21 cellular contexts compared by ENCODE assay signal in the genomic region with DNA sequence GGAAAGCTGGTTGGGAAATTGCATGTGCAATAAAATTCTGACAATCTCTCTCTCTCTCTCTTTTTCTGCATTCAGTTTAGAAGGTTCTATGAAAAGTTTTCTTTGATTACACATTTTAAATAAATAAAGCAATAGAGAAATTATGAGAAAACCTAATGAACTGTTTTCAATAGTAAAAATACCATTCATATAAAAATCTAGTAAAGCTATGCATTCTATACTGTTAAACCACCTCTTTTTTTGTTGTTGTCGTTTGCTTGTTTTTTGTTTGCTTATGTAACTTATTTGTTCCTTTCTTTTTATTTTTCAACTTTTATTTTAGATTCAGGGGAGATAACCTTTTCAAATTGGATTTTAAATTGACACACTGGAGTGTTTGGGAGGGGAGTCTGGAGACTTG. TPM values are rescaled to one million over a fixed set of nuclear protein-coding genes. Genes with fewer than 3 reads are reported as not detected.
DNase-seq lines count a peak whose midpoint lies in the region; ATAC-seq, FAIRE-seq and TF ChIP-seq lines count a peak whose summit lies in the region.
"Had no signal": no experiment of that assay in that cellular context is flagged by ENCODE, and none has a peak within 500 bp of the region (broad histone marks: within the 10 kb centered on the region; RNA-seq: fewer than 3 reads in every experiment).

No MANE protein-coding gene starts in this region.

- in situ Hi-C loops in HepG2 (cut with HindIII; ENCODE audit: extremely low pct_ligation_motif_present, low pct_unique_long_range_greater_than_20kb), result no loop called here

- BruUV-seq in HepG2 (replicated peaks; lab: Mats Ljungman, UMichigan), result no TSS peak

- H3F3A ChIP-seq in SU-DHL-6 (ENCODE audit: insufficient read depth), result 0 out of 2 replicates have a peak, but pooled peaks cover 9% of the 10 kb centered on the region

- 4% methylated on average over 1 of the region's 1 CpG for WGBS in HepG2 (ENCODE audit: low lambda C conversion rate)
- 35% methylated on average over 1 of the region's 1 CpG for WGBS in right lobe of liver (ENCODE audit: insufficient coverage, low coverage, low lambda C conversion rate, missing lambda C conversion rate)
- 84 to 92% (median 90%) methylated on average over 1 of the region's 1 CpG for WGBS in psoas muscle, 3 donors

- no peak overlapping the region for H2AFZ ChIP-seq in HepG2 (ENCODE audit: low read length)
- H2AFZ ChIP-seq in SU-DHL-6 (ENCODE audit: low read depth, low read length, severe bottlenecking), result no peak overlapping the region

- H3K27me3 ChIP-seq in HepG2 (ENCODE audit: control insufficient read depth in 1 of 2, insufficient read depth in 2 of 2, low read length in 2 of 2) (peaks cover 0 to 16% of the 10 kb centered on the region in 2 experiments; a peak in 1 of 5 replicates), right lobe of liver (no peaks in the 10 kb centered on the region), SU-DHL-6 (ENCODE audit: low read length) (no peaks in the 10 kb centered on the region), psoas muscle (ENCODE audit: insufficient read depth in 3 of 3, low read length in 2 of 3) (no peaks in the 10 kb centered on the region)
- H3K27me3 ChIP-seq: BLaER1 treated with 17β-estradiol and CSF1 and Interleukin-3, amounts not matched to agents 10 nM and 100 nM had no signal

- no peak overlapping the region for H3K9ac ChIP-seq in HepG2 (ENCODE audit: insufficient read depth, low read depth, low read length)
- H3K9ac ChIP-seq in SU-DHL-6 (ENCODE audit: low read length), result no peak overlapping the region
- H3K9ac ChIP-seq: BLaER1 treated with 17β-estradiol and CSF1 and Interleukin-3, amounts not matched to agents 10 nM and 100 nM had no signal

- ATAC-seq in HepG2, result no peak
- ATAC-seq in right lobe of liver, result no peak
- no peak for ATAC-seq in psoas muscle

- H3K79me2 ChIP-seq in HepG2 (ENCODE audit: insufficient read depth, low read length) (no peaks in the 10 kb centered on the region), SU-DHL-6 (ENCODE audit: insufficient read depth, low read length) (no peaks in the 10 kb centered on the region)

- POLR2A ChIA-PET in HepG2 (lab: Yijun Ruan, JAX), result no interaction called here

- H3K4me2 ChIP-seq in HepG2 (ENCODE audit: low read depth, low read length), result peak overlapping the region; percentile 78
- H3K4me2 ChIP-seq in SU-DHL-6 (ENCODE audit: low read depth, low read length, poor library complexity, severe bottlenecking), result peak overlapping the region; percentile 24
- H3K4me2 ChIP-seq: BLaER1 treated with 17β-estradiol and CSF1 and Interleukin-3, amounts not matched to agents 10 nM and 100 nM had no signal

- H3K9me3 ChIP-seq in HepG2 (ENCODE audit: low read length) (no peaks in the 10 kb centered on the region), right lobe of liver (no peaks in the 10 kb centered on the region), SU-DHL-6 (ENCODE audit: insufficient read depth, low read length) (no peaks in the 10 kb centered on the region; the same call in 1 of the 2 replicates), psoas muscle (no peaks in the 10 kb centered on the region)
- H3K9me3 ChIP-seq: BE2C had no signal

- CTCF ChIA-PET in HepG2 (lab: Yijun Ruan, JAX; ENCODE audit: low intra/inter-chr PET ratio, low total read pairs), result no interaction called here

- no peak for TF ChIP-seq EP300 in HepG2 (IDR thresholded peaks at IDR 0.05; ENCODE audit: low read depth in 2 of 2, low read length in 2 of 2)
- TF ChIP-seq EP300 in HepG2 (CRISPR knock-in tag; IDR thresholded peaks at IDR 0.05; ENCODE audit: borderline replicate concordance), result no peak

- H3K4me1 ChIP-seq in HepG2 (ENCODE audit: insufficient read depth, low read length) (no peaks in the 10 kb centered on the region; the same call in 1 of the 2 replicates), right lobe of liver (no peaks in the 10 kb centered on the region), psoas muscle (no peaks in the 10 kb centered on the region)
- H3K4me1 ChIP-seq: BE2C had no signal

- no peak for TF ChIP-seq CTCF in HepG2 (CRISPR knock-in tag; IDR thresholded peaks at IDR 0.05)
- no peak for TF ChIP-seq CTCF in right lobe of liver (IDR thresholded peaks at IDR 0.05)
- no peak for TF ChIP-seq CTCF in SU-DHL-6 (IDR thresholded peaks at IDR 0.05; ENCODE audit: insufficient read depth, low read length, poor library complexity, severe bottlenecking)
- TF ChIP-seq CTCF in psoas muscle (IDR thresholded peaks at IDR 0.05), result no peak

- H4K20me1 ChIP-seq in HepG2 (ENCODE audit: insufficient read depth, low read length) (no peaks in the 10 kb centered on the region), SU-DHL-6 (ENCODE audit: low read depth, low read length) (no peaks in the 10 kb centered on the region)
- H4K20me1 ChIP-seq: BLaER1 treated with 17β-estradiol and CSF1 and Interleukin-3, amounts not matched to agents 10 nM and 100 nM had no signal

- TF ChIP-seq POLR2A in HepG2 (IDR thresholded peaks at IDR 0.05; ENCODE audit: insufficient read depth in 1 of 2, low read depth in 2 of 2, low read length in 2 of 2) (no peak), right lobe of liver (IDR thresholded peaks at IDR 0.05) (no peak)

- TF ChIP-seq RAD21 in HepG2 (CRISPR knock-in tag; IDR thresholded peaks at IDR 0.05), result no peak

- DNase-seq in HepG2 (ENCODE audit: low spot score), result no peak
- no peak for DNase-seq in right lobe of liver
- no peak for DNase-seq in psoas muscle
- no peak for DNase-seq in activated CD4-positive, CD25-positive, alpha-beta regulatory T cell treated with anti-CD3 and anti-CD28 coated beads, Interleukin-2, amount 50 U/mL, for 72 hours
- DNase-seq: BE2C; Calu3; CD4-positive, alpha-beta T cell; COR-L47; DMS153; DND-41; GOT3; HCEC 1CT had no signal

- no peaks in the 10 kb centered on the region for H3K9me2 ChIP-seq in SU-DHL-6 (replicated peaks; ENCODE audit: insufficient read depth, low read length)

- intact Hi-C loops in HepG2 (cut with micrococcal nuclease; ENCODE audit: unreplicated experiment), result no loop called here
- intact Hi-C loops in right lobe of liver (cut with DNase I), result no loop called here
- intact Hi-C loops in psoas muscle (cut with DNase I), result no loop called here

- H3K4me3 ChIP-seq in HepG2 (replicated peaks in 1 of 3; ENCODE audit: insufficient read depth in 1 of 3, low read depth in 2 of 3, low read length in 3 of 3), result peak overlapping the region in 2 of 3 experiments; percentile 1 to 70; a peak in 1 of 6 replicates
- no peak overlapping the region for H3K4me3 ChIP-seq in right lobe of liver
- H3K4me3 ChIP-seq in SU-DHL-6 (ENCODE audit: insufficient read depth, low read length, poor library complexity, severe bottlenecking), result no peak overlapping the region
- no peak overlapping the region for H3K4me3 ChIP-seq in psoas muscle
- H3K4me3 ChIP-seq: BLaER1 treated with 17β-estradiol and CSF1 and Interleukin-3, amounts not matched to agents 10 nM and 100 nM had no signal

- FAIRE-seq in HepG2 (lab: Jason Lieb, UNC) (no peak), colon (lab: Jason Lieb, UNC) (peak; percentile 18)
- FAIRE-seq: A204.1, G401.6, GM12892, H54 had no signal

- H3K27ac ChIP-seq in HepG2 (ENCODE audit: extremely low read length, insufficient read depth, low read length) (no peak overlapping the region), right lobe of liver (no peak overlapping the region), SU-DHL-6 (ENCODE audit: low read depth, low read length) (peak overlapping the region; percentile 19; the same call in 1 of the 2 replicates), psoas muscle (no peak overlapping the region)
- H3K27ac ChIP-seq: 22Rv1 had no signal

- H3K36me3 ChIP-seq in HepG2 (replicated peaks in 1 of 2; ENCODE audit: control insufficient read depth in 1 of 2, insufficient read depth in 2 of 2, low read length in 2 of 2), result no peaks in the 10 kb centered on the region
- no peaks in the 10 kb centered on the region for H3K36me3 ChIP-seq in right lobe of liver
- no peaks in the 10 kb centered on the region for H3K36me3 ChIP-seq in SU-DHL-6 (ENCODE audit: low read length)
- H3K36me3 ChIP-seq in psoas muscle (ENCODE audit: insufficient read depth in 1 of 2, low read depth in 1 of 2), result no peaks in the 10 kb centered on the region
- H3K36me3 ChIP-seq: BE2C; BLaER1 treated with 17β-estradiol and CSF1 and Interleukin-3, amounts not matched to agents 10 nM and 100 nM had no signal

RNA-seq across cellular contexts. Expression of a gene that starts 14.1 kb away (rescaled TPM):
- total RNA-seq in HepG2 (2016; rRNA removed; fragmentation: Illumina TruSeq; extraction: Trizol) (not detected in 2 replicates), right lobe of liver (not detected), psoas muscle (not detected)
- not detected in 2 replicates for total RNA-seq in HepG2 (2016; cell fraction: cytosol; rRNA removed; fragmentation: Illumina TruSeq; extraction: Trizol; ENCODE audit: low read depth)
- total RNA-seq in HepG2 (2016; cell fraction: insoluble cytoplasmic fraction; rRNA removed; fragmentation: Illumina TruSeq; extraction: Trizol), result not detected in 2 replicates
- total RNA-seq in HepG2 (2016; cell fraction: membrane; rRNA removed; fragmentation: Illumina TruSeq; extraction: Trizol), result not detected in 2 replicates
- total RNA-seq in HepG2 (2016; cell fraction: nucleus; rRNA removed; fragmentation: Illumina TruSeq; extraction: Trizol), result not detected in 2 replicates
- polyA plus RNA-seq in HepG2 (2011; rRNA removed) (not detected in 2 replicates), psoas muscle (not detected)
- polyA plus RNA-seq in HepG2 (2011; cell fraction: cytosol; rRNA removed), result not detected in 2 replicates
- not detected in 2 replicates for polyA plus RNA-seq in HepG2 (2011; cell fraction: nucleus; rRNA removed)
- polyA plus RNA-seq in HepG2 (2012), result not detected in 2 replicates
- not detected in 2 replicates for polyA plus RNA-seq in HepG2 (2016; cell fraction: cytosol; fragmentation: Illumina TruSeq; extraction: Trizol; ENCODE audit: low read depth)
- not detected in 2 replicates for polyA plus RNA-seq in HepG2 (2016; cell fraction: insoluble cytoplasmic fraction; fragmentation: Illumina TruSeq; extraction: Trizol; ENCODE audit: low read depth)
- polyA plus RNA-seq in HepG2 (2016; cell fraction: membrane; fragmentation: Illumina TruSeq; extraction: Trizol; ENCODE audit: low read depth), result not detected in 2 replicates
- not detected in 2 replicates for polyA plus RNA-seq in HepG2 (2016; cell fraction: nucleus; fragmentation: Illumina TruSeq; extraction: Trizol; ENCODE audit: insufficient read depth, low read depth)
- polyA minus RNA-seq in HepG2 (2011; rRNA and poly(A)+ RNA removed; ENCODE audit: low replicate concordance), result not detected in 2 replicates
- not detected in 2 replicates for polyA minus RNA-seq in HepG2 (2011; cell fraction: cytosol; rRNA and poly(A)+ RNA removed)
- not detected in 2 replicates for polyA minus RNA-seq in HepG2 (2011; cell fraction: nucleus; rRNA and poly(A)+ RNA removed)
- total RNA-seq: Calu3; CD4-positive, alpha-beta T cell had no signal
- polyA plus RNA-seq: AG04450 had no signal

RNA-seq across cellular contexts. Expression of a gene that starts 56.1 kb away (rescaled TPM):
- total RNA-seq in HepG2 (2016; rRNA removed; fragmentation: Illumina TruSeq; extraction: Trizol) (not detected in 2 replicates), right lobe of liver (1 to 10 TPM in 2 of 6 experiments, under 1 TPM in 4; 0.11 to 2.0 (median 0.62) TPM), psoas muscle (under 1 TPM; 0.27 to 0.98 (median 0.55) TPM)
- total RNA-seq in HepG2 (2016; cell fraction: cytosol; rRNA removed; fragmentation: Illumina TruSeq; extraction: Trizol; ENCODE audit: low read depth), result not detected in 2 replicates
- not detected in 2 replicates for total RNA-seq in HepG2 (2016; cell fraction: insoluble cytoplasmic fraction; rRNA removed; fragmentation: Illumina TruSeq; extraction: Trizol)
- total RNA-seq in HepG2 (2016; cell fraction: membrane; rRNA removed; fragmentation: Illumina TruSeq; extraction: Trizol), result not detected in 2 replicates
- total RNA-seq in HepG2 (2016; cell fraction: nucleus; rRNA removed; fragmentation: Illumina TruSeq; extraction: Trizol), result not detected in 2 replicates
- polyA plus RNA-seq in HepG2 (2011; rRNA removed) (not detected in 2 replicates), psoas muscle (under 1 TPM; 0.07 to 0.22 (median 0.16) TPM)
- polyA plus RNA-seq in HepG2 (2011; cell fraction: cytosol; rRNA removed), result 0.01 TPM in 1 of 2 replicates, not detected in the other
- polyA plus RNA-seq in HepG2 (2011; cell fraction: nucleus; rRNA removed), result not detected in 2 replicates
- not detected in 2 replicates for polyA plus RNA-seq in HepG2 (2012)
- not detected in 2 replicates for polyA plus RNA-seq in HepG2 (2016; cell fraction: cytosol; fragmentation: Illumina TruSeq; extraction: Trizol; ENCODE audit: low read depth)
- not detected in 2 replicates for polyA plus RNA-seq in HepG2 (2016; cell fraction: insoluble cytoplasmic fraction; fragmentation: Illumina TruSeq; extraction: Trizol; ENCODE audit: low read depth)
- not detected in 2 replicates for polyA plus RNA-seq in HepG2 (2016; cell fraction: membrane; fragmentation: Illumina TruSeq; extraction: Trizol; ENCODE audit: low read depth)
- not detected in 2 replicates for polyA plus RNA-seq in HepG2 (2016; cell fraction: nucleus; fragmentation: Illumina TruSeq; extraction: Trizol; ENCODE audit: insufficient read depth, low read depth)
- not detected in 2 replicates for polyA minus RNA-seq in HepG2 (2011; rRNA and poly(A)+ RNA removed; ENCODE audit: low replicate concordance)
- not detected in 2 replicates for polyA minus RNA-seq in HepG2 (2011; cell fraction: cytosol; rRNA and poly(A)+ RNA removed)
- not detected in 2 replicates for polyA minus RNA-seq in HepG2 (2011; cell fraction: nucleus; rRNA and poly(A)+ RNA removed)

Comparison
In these comparisons a context has a peak if more than half of its experiments do, and no peak if none do; other contexts are left out.
1. H3K4me3 ChIP-seq: peak in HepG2 (2 of 3); none in right lobe of liver (0 of 3), SU-DHL-6 (single experiment) and psoas muscle (single experiment).